10 cellular contexts compared by ENCODE assay signal in the genomic region with DNA sequence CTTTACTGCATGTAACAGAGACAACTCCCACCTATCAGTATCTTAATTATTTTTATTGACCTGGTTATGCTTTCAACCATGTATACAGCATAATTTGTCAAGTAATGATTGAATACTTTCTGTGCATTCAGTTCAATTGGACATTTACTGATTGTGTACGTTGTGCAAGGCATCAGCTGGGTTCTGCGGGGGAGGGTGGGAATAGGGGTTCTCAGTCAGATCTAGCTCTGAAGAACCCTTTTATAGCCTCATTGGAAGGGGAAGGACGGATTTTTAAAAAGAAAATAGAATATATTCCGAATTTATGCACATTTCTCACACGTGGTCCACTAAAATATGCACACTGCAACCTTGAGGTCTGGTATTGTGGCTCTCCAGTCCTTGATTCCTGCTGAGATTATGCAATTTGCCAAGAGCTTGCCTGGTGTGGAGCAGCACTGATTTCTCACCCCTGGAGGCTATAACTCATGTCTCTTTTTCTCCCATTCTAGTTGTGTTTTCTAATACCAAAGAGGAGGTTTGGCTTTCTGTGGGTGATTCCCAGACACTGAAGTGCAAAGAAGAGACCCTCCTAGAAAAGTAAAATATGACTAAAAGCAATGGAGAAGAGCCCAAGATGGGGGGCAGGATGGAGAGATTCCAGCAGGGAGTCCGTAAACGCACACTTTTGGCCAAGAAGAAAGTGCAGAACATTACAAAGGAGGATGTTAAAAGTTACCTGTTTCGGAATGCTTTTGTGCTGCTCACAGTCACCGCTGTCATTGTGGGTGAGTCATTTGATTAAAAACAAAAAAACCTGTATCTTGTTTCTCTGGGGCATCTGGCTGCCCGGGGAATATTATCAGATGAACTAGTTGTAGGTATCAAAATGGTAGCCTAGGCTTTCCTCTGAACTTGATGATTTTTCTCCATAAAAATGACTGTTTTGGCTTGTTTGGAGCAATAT. TPM values are rescaled to one million over a fixed set of nuclear protein-coding genes. Genes with fewer than 3 reads are reported as not detected.
DNase-seq lines count a peak whose midpoint lies in the region; ATAC-seq and TF ChIP-seq lines count a peak whose summit lies in the region.
"Had no signal": no experiment of that assay in that cellular context is flagged by ENCODE, and none has a peak within 500 bp of the region (broad histone marks: within the 10 kb centered on the region; RNA-seq: fewer than 3 reads in every experiment).

No MANE protein-coding gene starts in this region.

- H3K36me3 ChIP-seq in ES-I3 (ENCODE audit: insufficient read depth, low read length) (no peaks in the 10 kb centered on the region), RWPE2 (ENCODE audit: low read depth) (peaks cover 33% of the 10 kb centered on the region), psoas muscle (ENCODE audit: insufficient read depth in 1 of 2, low read depth in 1 of 2) (peaks cover 0 to 18% of the 10 kb centered on the region in 2 donors)

- no peaks in the 10 kb centered on the region for H3K36me3 Mint-ChIP-seq in naive thymus-derived CD8-positive, alpha-beta T cell
- no peaks in the 10 kb centered on the region for H3K36me3 Mint-ChIP-seq in natural killer cell treated with Interleukin-12 subunit alpha and Interleukin-12 subunit beta and Interleukin-15 and Interleukin-18, amount 100 ng/mL, for 72 hours

- no peak for TF ChIP-seq CTCF in RWPE2 (IDR thresholded peaks at IDR 0.05; ENCODE audit: poor library complexity, severe bottlenecking)
- TF ChIP-seq CTCF in fibroblast of villous mesenchyme (IDR thresholded peaks at IDR 0.05; ENCODE audit: insufficient read depth, low read depth, low read length) = no peak
- TF ChIP-seq CTCF in psoas muscle (IDR thresholded peaks at IDR 0.05) = no peak

- peak overlapping the region in 1 of 10 donors; percentile 56 for H3K4me3 Mint-ChIP-seq in naive thymus-derived CD8-positive, alpha-beta T cell
- no peak overlapping the region for H3K4me3 Mint-ChIP-seq in natural killer cell treated with Interleukin-12 subunit alpha and Interleukin-12 subunit beta and Interleukin-15 and Interleukin-18, amount 100 ng/mL, for 72 hours

- intact Hi-C loops in psoas muscle (cut with DNase I) = loop anchor here in 1 of 2 donors (2.0 to 10.0 kb wide), 3 partner anchors 45 to 193 kb away; no protein-coding TSS in a partner anchor

- peaks cover 27 to 70% (median 36%) of the 10 kb centered on the region in 5 donors for H3K27me3 Mint-ChIP-seq in naive thymus-derived CD8-positive, alpha-beta T cell
- H3K27me3 Mint-ChIP-seq in natural killer cell treated with Interleukin-12 subunit alpha and Interleukin-12 subunit beta and Interleukin-15 and Interleukin-18, amount 100 ng/mL, for 72 hours = peaks cover 31 to 48% of the 10 kb centered on the region in 2 donors

- H3K9me3 ChIP-seq in ES-I3 (ENCODE audit: control insufficient read depth, insufficient read depth, low read length) (no peaks in the 10 kb centered on the region), RWPE2 (ENCODE audit: severe bottlenecking) (no peaks in the 10 kb centered on the region), psoas muscle (no peaks in the 10 kb centered on the region)

- POLR2A ChIA-PET in naive thymus-derived CD8-positive, alpha-beta T cell (lab: Charles Lee) = no interaction called here

- 51 to 57% (median 52%) methylated on average over 10 of the region's 10 CpGs for WGBS in psoas muscle, 3 donors

- DNase-seq in RWPE2 (ENCODE audit: low spot score) (no peak), fibroblast of villous mesenchyme (ENCODE audit: low read depth) (peak; percentile 74), psoas muscle (no peak), D341Med (ENCODE audit: low spot score) (no peak)
- DNase-seq in stimulated activated CD4-positive, alpha-beta T cell treated with anti-CD3 and anti-CD28 coated beads, Interleukin-4, amount 100 ng/mL, for 4 hours = no peak
- DNase-seq in naive thymus-derived CD8-positive, alpha-beta T cell = no peak
- DNase-seq in natural killer cell treated with Interleukin-12 subunit alpha and Interleukin-12 subunit beta and Interleukin-15 and Interleukin-18, amount 100 ng/mL, for 72 hours (ENCODE audit: low spot score) = no peak
- DNase-seq: DMS53 had no signal

- peak overlapping the region; percentile 51; the same call in 1 of the 2 replicates for H3K9ac ChIP-seq in ES-I3 (ENCODE audit: low read depth, low read length)

- H3K27ac ChIP-seq in RWPE2 (ENCODE audit: poor library complexity, severe bottlenecking) (no peak overlapping the region), psoas muscle (peak overlapping the region; percentile 88)
- H3K27ac ChIP-seq: HL-60 had no signal

- H3K4me1 ChIP-seq in ES-I3 (ENCODE audit: insufficient read depth, low read length) (peaks cover 10% of the 10 kb centered on the region), RWPE2 (ENCODE audit: insufficient read depth, poor library complexity, severe bottlenecking) (peaks cover 15% of the 10 kb centered on the region), psoas muscle (peaks cover 13% of the 10 kb centered on the region)

- H3K9me3 Mint-ChIP-seq in naive thymus-derived CD8-positive, alpha-beta T cell = peaks cover 0 to 5% (median 0%) of the 10 kb centered on the region in 9 donors
- H3K9me3 Mint-ChIP-seq in natural killer cell treated with Interleukin-12 subunit alpha and Interleukin-12 subunit beta and Interleukin-15 and Interleukin-18, amount 100 ng/mL, for 72 hours = no peaks in the 10 kb centered on the region

- ATAC-seq in RWPE2 (ENCODE audit: low read depth) (no peak), psoas muscle (peak; percentile 39 to 64 (median 59))
- no peak for ATAC-seq in naive thymus-derived CD8-positive, alpha-beta T cell
- ATAC-seq in natural killer cell treated with Interleukin-12 subunit alpha and Interleukin-12 subunit beta and Interleukin-15 and Interleukin-18, amount 100 ng/mL, for 72 hours = no peak

- H3K4me3 ChIP-seq in RWPE2 (ENCODE audit: severe bottlenecking) (peak overlapping the region; percentile 43), fibroblast of villous mesenchyme (ENCODE audit: low read depth, low read length) (peak overlapping the region; percentile 86), psoas muscle (peak overlapping the region; percentile 81)

- H3K27me3 ChIP-seq in RWPE2 (ENCODE audit: insufficient read depth, poor library complexity, severe bottlenecking) = no peaks in the 10 kb centered on the region
- H3K27me3 ChIP-seq in psoas muscle (ENCODE audit: insufficient read depth in 3 of 3, low read length in 2 of 3) = no peaks in the 10 kb centered on the region

- no peak overlapping the region for H3K27ac Mint-ChIP-seq in naive thymus-derived CD8-positive, alpha-beta T cell
- H3K27ac Mint-ChIP-seq in natural killer cell treated with Interleukin-12 subunit alpha and Interleukin-12 subunit beta and Interleukin-15 and Interleukin-18, amount 100 ng/mL, for 72 hours = no peak overlapping the region

- H3K4me1 Mint-ChIP-seq in naive thymus-derived CD8-positive, alpha-beta T cell = peaks cover 5 to 18% (median 14%) of the 10 kb centered on the region in 4 donors
- H3K4me1 Mint-ChIP-seq in natural killer cell treated with Interleukin-12 subunit alpha and Interleukin-12 subunit beta and Interleukin-15 and Interleukin-18, amount 100 ng/mL, for 72 hours (ENCODE audit: low read depth in 2 of 2) = peaks cover 6 to 10% of the 10 kb centered on the region in 2 donors

RNA-seq across cellular contexts. Expression of a gene that starts 1.7 kb away (rescaled TPM):
- total RNA-seq in fibroblast of villous mesenchyme (1.3 and 4.8 TPM in 2 replicates), psoas muscle (10 to 100 TPM; 12.7 to 25.3 (median 21.5) TPM)
- 10 to 100 TPM in 2 of 3 donors, 1 to 10 TPM in 1; 9.6 to 17.4 (median 10.3) TPM for polyA plus RNA-seq in psoas muscle
- not detected for total RNA-seq in naive thymus-derived CD8-positive, alpha-beta T cell
- not detected for polyA plus RNA-seq in naive thymus-derived CD8-positive, alpha-beta T cell
- total RNA-seq in natural killer cell treated with Interleukin-12 subunit alpha and Interleukin-12 subunit beta and Interleukin-15 and Interleukin-18, amount 100 ng/mL, for 72 hours = 1 to 10 TPM in 1 of 2 donors, not detected in 1; 1.2 TPM

Comparison
In these comparisons a context has a peak if more than half of its experiments do, and no peak if none do; other contexts are left out.
1. ATAC-seq: peak in psoas muscle (4 of 4); none in RWPE2 (single experiment), naive thymus-derived CD8-positive, alpha-beta T cell (0 of 2) and natural killer cell treated with Interleukin-12 subunit alpha and Interleukin-12 subunit beta and Interleukin-15 and Interleukin-18, amount 100 ng/mL, for 72 hours (0 of 2).
2. Peak in every context shown above with its lines, with median percentiles within 50 percentile points of each other: H3K4me3 ChIP-seq.